In genomic region chr7:14288701-14289100, GRCh38 we compare ENCODE assay signal across 17 cellular contexts.
A peak's percentile ranks its signal among the peaks of the same experiment; 100 is the strongest.
DNase-seq lines count a peak whose midpoint lies in the region; ATAC-seq, FAIRE-seq and TF ChIP-seq lines count a peak whose summit lies in the region.
"Had no signal": no experiment of that assay in that cellular context is flagged by ENCODE, and none has a peak within 500 bp of the region (broad histone marks: within the 10 kb centered on the region; RNA-seq: fewer than 3 reads in every experiment).

No MANE protein-coding gene starts in this region.

- no peak overlapping the region for H2BK15ac ChIP-seq in H1 (ENCODE audit: low read length)
- H2BK15ac ChIP-seq in neuronal stem cell (ENCODE audit: low read length) = no peak overlapping the region

- no peaks in the 10 kb centered on the region for H3K9me3 Mint-ChIP-seq in GM23338

- H4K8ac ChIP-seq in H1 (ENCODE audit: extremely low read depth, insufficient read depth, low read length) = no peak overlapping the region
- no peak overlapping the region for H4K8ac ChIP-seq in neuronal stem cell (ENCODE audit: low read depth, low read length)

- no peak overlapping the region for H3K27ac ChIP-seq in GM23338 (ENCODE audit: low read depth)
- no peak overlapping the region for H3K27ac ChIP-seq in H1 (ENCODE audit: low read depth, low read length)
- no peak overlapping the region for H3K27ac ChIP-seq in neuronal stem cell (replicated peaks; ENCODE audit: low read length)
- no peak overlapping the region for H3K27ac ChIP-seq in spleen
- H3K27ac ChIP-seq: A549, GM23248 had no signal

- H3K36me3 Mint-ChIP-seq in GM23338 (ENCODE audit: low read depth) = no peaks in the 10 kb centered on the region
- H3K36me3 Mint-ChIP-seq: CD14-positive monocyte; CD8-positive, alpha-beta T cell; IgD-negative memory B cell had no signal

- H2BK20ac ChIP-seq in H1 (ENCODE audit: low read length) = no peak overlapping the region

- no peak for TF ChIP-seq CTCF in GM23338 (conservative IDR thresholded peaks at IDR 0.05; ENCODE audit: low read depth in 2 of 2)
- TF ChIP-seq CTCF in H1 (IDR thresholded peaks at IDR 0.05; ENCODE audit: control extremely low read depth in 1 of 3, insufficient read depth in 1 of 3, low read depth in 1 of 3, low read length in 3 of 3) = no peak
- TF ChIP-seq CTCF in spleen (IDR thresholded peaks at IDR 0.05 in 8 of 11, conservative IDR thresholded peaks at IDR 0.05 in 3 of 11) = no peak

- no peak overlapping the region for H3K18ac ChIP-seq in H1 (ENCODE audit: extremely low read depth, low read length)
- H3K18ac ChIP-seq in neuronal stem cell (ENCODE audit: low read length) = no peak overlapping the region

- H3K27ac Mint-ChIP-seq in GM23338 = peak overlapping the region; percentile 14; the same call in 1 of the 2 replicates
- H3K27ac Mint-ChIP-seq: CD8-positive, alpha-beta T cell; IgD-negative memory B cell had no signal

- no peak overlapping the region for H4K91ac ChIP-seq in H1 (replicated peaks; ENCODE audit: insufficient read length, low read length)
- H4K91ac ChIP-seq in neuronal stem cell (ENCODE audit: low read depth, low read length, poor library complexity) = no peak overlapping the region

- H4K20me1 ChIP-seq in GM23338 (replicated peaks; ENCODE audit: insufficient read depth) = no peaks in the 10 kb centered on the region
- no peaks in the 10 kb centered on the region for H4K20me1 ChIP-seq in H1 (replicated peaks in 1 of 2; ENCODE audit: control insufficient read depth in 1 of 2, insufficient read depth in 2 of 2, low read length in 2 of 2)

- CTCF ChIA-PET in H1 (lab: Charles Lee; ENCODE audit: partially characterized antibody) = no interaction called here

- no peak for DNase-seq in GM23338 (ENCODE audit: low spot score)
- DNase-seq in OCI-M1 (lab: John Stamatoyannopoulos, UW) = peak; percentile 2
- no peak for DNase-seq in H1 (ENCODE audit: low read depth in 1 of 2, low spot score in 2 of 2)
- DNase-seq in neuronal stem cell (ENCODE audit: low spot score) = no peak
- no peak for DNase-seq in glomerular visceral epithelial cell (ENCODE audit: extremely low spot score)
- no peak for DNase-seq in spleen
- DNase-seq in stimulated activated naive CD4-positive, alpha-beta T cell treated with Interleukin-2 at 50 U/mL for 16 hours (lab: John Stamatoyannopoulos, UW) = no peak
- DNase-seq in SIG-M5 (lab: John Stamatoyannopoulos, UW) = no peak
- DNase-seq: Caco-2; CD8-positive, alpha-beta T cell; DND-41; GM23248 had no signal

- POLR2A ChIA-PET in H1 (lab: Charles Lee; ENCODE audit: partially characterized antibody) = interaction anchor here (1.1 kb wide), 1 partner anchor 10 kb away, joined by 4 read pairs; no protein-coding TSS in a partner anchor

- peaks cover 3% of the 10 kb centered on the region; the same call in 2 of the 3 replicates for H3K4me1 Mint-ChIP-seq in GM23338
- H3K4me1 Mint-ChIP-seq: CD14-positive monocyte, IgD-negative memory B cell had no signal

- no peaks in the 10 kb centered on the region for H3K9me3 ChIP-seq in H1 (ENCODE audit: insufficient read depth in 2 of 2, low read depth in 1 of 2, low read length in 1 of 2)
- H3K9me3 ChIP-seq in neuronal stem cell (replicated peaks in 1 of 2; ENCODE audit: control insufficient read depth in 2 of 2, insufficient read depth in 1 of 2, low read depth in 1 of 2, low read length in 2 of 2) = no peaks in the 10 kb centered on the region
- no peaks in the 10 kb centered on the region for H3K9me3 ChIP-seq in spleen
- H3K9me3 ChIP-seq: A549, Caco-2, HAP-1 had no signal

- H2AK5ac ChIP-seq in H1 (ENCODE audit: low read depth, low read length) (no peak overlapping the region), neuronal stem cell (ENCODE audit: low read depth, low read length) (no peak overlapping the region)

- no peak for TF ChIP-seq RAD21 in H1 (IDR thresholded peaks at IDR 0.05 in 1 of 2, conservative IDR thresholded peaks at IDR 0.05 in 1 of 2; ENCODE audit: low read depth in 2 of 2, low read length in 2 of 2)

- no peaks in the 10 kb centered on the region for H3K27me3 Mint-ChIP-seq in GM23338 (ENCODE audit: insufficient read depth, low read depth, poor library complexity)
- H3K27me3 Mint-ChIP-seq: IgD-negative memory B cell had no signal

- H3K4me2 ChIP-seq in GM23338 (no peak overlapping the region), H1 (ENCODE audit: insufficient read depth in 1 of 2, low read depth in 2 of 2, low read length in 2 of 2) (no peak overlapping the region), neuronal stem cell (ENCODE audit: insufficient read depth, low read length, poor library complexity, severe bottlenecking) (no peak overlapping the region)
- H3K4me2 ChIP-seq: A549 had no signal

- 73% methylated on average over 3 of the region's 3 CpGs; no CpG with 5 or more reads in 1 of the 2 experiments for WGBS in H1 (ENCODE audit: extremely low coverage in 1 of 2, insufficient coverage in 1 of 2, insufficient read length in 1 of 2, insufficient replicate concordance in 2 of 2, low coverage in 1 of 2, low lambda C conversion rate in 2 of 2, missing lambda C conversion rate in 1 of 2), 2 experiments
- no CpG with 5 or more reads among the region's 3 CpGs for whole genome bisulfite sequencing in neuronal stem cell (ENCODE audit: extremely low coverage in 2 of 2, insufficient read length in 2 of 2, insufficient replicate concordance in 1 of 2), 2 donors
- 54 to 68% (median 66%) methylated on average over 3 of the region's 3 CpGs for WGBS in spleen, 5 donors

- H3K4ac ChIP-seq in H1 (replicated peaks; ENCODE audit: insufficient read length, low read depth, low read length) = no peak overlapping the region
- no peak overlapping the region for H3K4ac ChIP-seq in neuronal stem cell (ENCODE audit: low read length)

- H3K14ac ChIP-seq in H1 (ENCODE audit: insufficient read length) (no peak overlapping the region), neuronal stem cell (ENCODE audit: low read length) (no peak overlapping the region)

- no peak for ATAC-seq in GM23338
- ATAC-seq: A549; CD8-positive, alpha-beta T cell had no signal

- no peak overlapping the region for H3K23ac ChIP-seq in H1 (ENCODE audit: insufficient read length)
- no peak overlapping the region for H3K23ac ChIP-seq in neuronal stem cell (ENCODE audit: low read depth, low read length, poor library complexity)

- H3K79me2 ChIP-seq in GM23338 (replicated peaks; ENCODE audit: insufficient read depth) (no peaks in the 10 kb centered on the region), H1 (ENCODE audit: control insufficient read depth in 1 of 2, insufficient read depth in 2 of 2, low read length in 2 of 2) (no peaks in the 10 kb centered on the region)

- FAIRE-seq in H1 (lab: Jason Lieb, UNC) = no peak
- FAIRE-seq: A549, GM18507 had no signal

- H3K27me3 ChIP-seq in GM23338 (ENCODE audit: insufficient read depth) (no peaks in the 10 kb centered on the region), H1 (replicated peaks in 1 of 4; ENCODE audit: control insufficient read depth in 3 of 4, extremely low read depth in 1 of 4, insufficient read depth in 3 of 4, low read length in 3 of 4) (no peaks in the 10 kb centered on the region), neuronal stem cell (ENCODE audit: control insufficient read depth in 3 of 3, insufficient read depth in 3 of 3, low read depth in 1 of 3, low read length in 3 of 3) (no peaks in the 10 kb centered on the region), spleen (replicated peaks in 1 of 7) (no peaks in the 10 kb centered on the region)

- H3K4me3 ChIP-seq in GM23338 (no peak overlapping the region), H1 (ENCODE audit: extremely low read depth in 1 of 4, insufficient read depth in 2 of 4, low read depth in 3 of 4, low read length in 4 of 4) (no peak overlapping the region), neuronal stem cell (ENCODE audit: low read length in 2 of 2) (no peak overlapping the region), spleen (no peak overlapping the region)
- H3K4me3 ChIP-seq: A549, GM23248, HAP-1 had no signal

- H3K56ac ChIP-seq in H1 (replicated peaks; ENCODE audit: insufficient read length, low read depth, low read length) = no peak overlapping the region

- no peak overlapping the region for H4K5ac ChIP-seq in H1 (ENCODE audit: insufficient read length, low read depth, low read length)

- peak overlapping the region; percentile 69 for H2AFZ ChIP-seq in GM23338
- H2AFZ ChIP-seq in H1 (ENCODE audit: low read length) = peak overlapping the region; percentile 98
- H2AFZ ChIP-seq in neuronal stem cell (ENCODE audit: low read length) = peak overlapping the region; percentile 51
- H2AFZ ChIP-seq: GM23248 had no signal

- H2BK120ac ChIP-seq in H1 (replicated peaks; ENCODE audit: low read depth, low read length) (no peak overlapping the region), neuronal stem cell (ENCODE audit: low read depth, low read length) (no peak overlapping the region)

- H3K79me1 ChIP-seq in H1 (ENCODE audit: low read depth, low read length) = no peaks in the 10 kb centered on the region
- H3K79me1 ChIP-seq in neuronal stem cell (ENCODE audit: low read depth, low read length) = no peaks in the 10 kb centered on the region

- H3K4me3 Mint-ChIP-seq in GM23338 = no peak overlapping the region
- H3K4me3 Mint-ChIP-seq: CD14-positive monocyte; CD8-positive, alpha-beta T cell had no signal

- no peak for TF ChIP-seq EP300 in H1 (IDR thresholded peaks at IDR 0.05; ENCODE audit: borderline replicate concordance in 1 of 2, low read depth in 2 of 2, low read length in 2 of 2)

- H2BK12ac ChIP-seq in H1 (ENCODE audit: low read depth, low read length) (no peak overlapping the region), neuronal stem cell (ENCODE audit: low read length) (no peak overlapping the region)

- H3K9me2 ChIP-seq in GM23338 (ENCODE audit: insufficient read depth) = no peaks in the 10 kb centered on the region

- intact Hi-C loops in spleen (cut with DNase I; ENCODE audit: low total_unique reads) = no loop called here

- no peaks in the 10 kb centered on the region for H3K36me3 ChIP-seq in GM23338 (ENCODE audit: insufficient read depth)
- H3K36me3 ChIP-seq in H1 (ENCODE audit: control insufficient read depth in 2 of 4, insufficient read depth in 4 of 4, low read length in 3 of 4) = no peaks in the 10 kb centered on the region
- H3K36me3 ChIP-seq in neuronal stem cell (replicated peaks in 1 of 2; ENCODE audit: control insufficient read depth in 2 of 2, insufficient read depth in 2 of 2, low read length in 2 of 2) = no peaks in the 10 kb centered on the region
- no peaks in the 10 kb centered on the region for H3K36me3 ChIP-seq in spleen
- H3K36me3 ChIP-seq: HAP-1 had no signal

- H3K9ac ChIP-seq in H1 (replicated peaks in 1 of 4; ENCODE audit: extremely low read depth in 1 of 4, low read depth in 3 of 4, low read length in 3 of 4) = no peak overlapping the region
- no peak overlapping the region for H3K9ac ChIP-seq in neuronal stem cell (ENCODE audit: low read depth, low read length, poor library complexity)
- H3K9ac ChIP-seq: GM23248 had no signal

- H2BK5ac ChIP-seq in H1 (ENCODE audit: low read depth, low read length) = no peak overlapping the region
- H2BK5ac ChIP-seq in neuronal stem cell (ENCODE audit: low read length) = no peak overlapping the region

- H3K4me1 ChIP-seq in GM23338 (ENCODE audit: insufficient read depth) (no peaks in the 10 kb centered on the region), H1 (replicated peaks in 1 of 4; ENCODE audit: control insufficient read depth in 3 of 4, insufficient read depth in 4 of 4, low read length in 3 of 4) (peaks cover 0 to 3% (median 0%) of the 10 kb centered on the region in 4 experiments; a peak in 3 of 7 replicates), neuronal stem cell (ENCODE audit: control insufficient read depth in 2 of 2, insufficient read depth in 1 of 2, low read depth in 1 of 2, low read length in 2 of 2) (no peaks in the 10 kb centered on the region), spleen (no peaks in the 10 kb centered on the region)
- H3K4me1 ChIP-seq: A549, Caco-2, HAP-1 had no signal

- no peaks in the 10 kb centered on the region for H3F3A ChIP-seq in GM23338 (replicated peaks; ENCODE audit: low read depth)

- no peaks in the 10 kb centered on the region for H3K23me2 ChIP-seq in H1 (ENCODE audit: low read depth, low read length)

- TF ChIP-seq POLR2A in H1 (IDR thresholded peaks at IDR 0.05; ENCODE audit: control extremely low read depth in 1 of 2, low read depth in 2 of 2, low read length in 2 of 2) (no peak), spleen (IDR thresholded peaks at IDR 0.05) (no peak)
